In the genomic region with DNA sequence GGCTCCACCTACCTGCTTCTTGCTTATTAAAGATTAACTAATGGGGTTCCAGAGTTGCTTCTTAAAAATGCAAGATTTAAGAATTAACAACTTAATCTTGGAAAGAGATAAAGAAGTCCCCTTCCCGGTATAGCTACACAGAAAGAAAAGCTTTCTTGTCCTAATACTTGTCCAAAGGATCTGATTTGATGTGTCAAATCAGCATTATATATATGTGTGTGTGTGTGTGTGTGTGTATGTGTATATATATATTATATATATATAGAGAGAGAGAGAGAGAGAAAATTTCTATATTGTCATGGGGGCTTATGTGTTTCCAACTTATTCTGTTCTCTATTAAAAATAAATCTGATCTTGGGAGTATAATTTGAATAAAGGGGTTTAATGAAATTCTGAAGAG, we compare ENCODE assay signal across 9 cellular contexts. TPM values are rescaled to one million over a fixed set of nuclear protein-coding genes. Genes with fewer than 3 reads are reported as not detected.
A peak's percentile ranks its signal among the peaks of the same experiment; 100 is the strongest.
DNase-seq lines count a peak whose midpoint lies in the region; ATAC-seq and TF ChIP-seq lines count a peak whose summit lies in the region.
"Had no signal": no experiment of that assay in that cellular context is flagged by ENCODE, and none has a peak within 500 bp of the region (broad histone marks: within the 10 kb centered on the region; RNA-seq: fewer than 3 reads in every experiment).

No MANE protein-coding gene starts in this region.

- no peak for ATAC-seq in gastrocnemius medialis

- no peak for DNase-seq in fibroblast of the aortic adventitia (ENCODE audit: low read depth)
- no peak for DNase-seq in gastrocnemius medialis
- DNase-seq in cerebellar nuclear complex (lab: John Stamatoyannopoulos, UW) = no peak
- DNase-seq in GM19238 (ENCODE audit: insufficient read length, low spot score) = no peak
- no peak for DNase-seq in NCI-H146 (lab: John Stamatoyannopoulos, UW)
- no peak for DNase-seq in LoVo (ENCODE audit: low spot score)

- peak overlapping the region; percentile 62 for H3K9ac ChIP-seq in SU-DHL-6 (ENCODE audit: low read length)

- peak overlapping the region; percentile 96 for H2AFZ ChIP-seq in SU-DHL-6 (ENCODE audit: low read depth, low read length, severe bottlenecking)

- H3K36me3 ChIP-seq in SU-DHL-6 (ENCODE audit: low read length) = no peaks in the 10 kb centered on the region
- no peaks in the 10 kb centered on the region for H3K36me3 ChIP-seq in gastrocnemius medialis

- H3K79me2 ChIP-seq in SU-DHL-6 (ENCODE audit: insufficient read depth, low read length) = peaks cover 6% of the 10 kb centered on the region

- no peaks in the 10 kb centered on the region for H3K9me3 ChIP-seq in SU-DHL-6 (ENCODE audit: insufficient read depth, low read length)
- H3K9me3 ChIP-seq in gastrocnemius medialis = no peaks in the 10 kb centered on the region

- no peaks in the 10 kb centered on the region for H4K20me1 ChIP-seq in SU-DHL-6 (ENCODE audit: low read depth, low read length)

- no peak for TF ChIP-seq CTCF in SU-DHL-6 (IDR thresholded peaks at IDR 0.05; ENCODE audit: insufficient read depth, low read length, poor library complexity, severe bottlenecking)
- TF ChIP-seq CTCF in fibroblast of the aortic adventitia (IDR thresholded peaks at IDR 0.05; ENCODE audit: insufficient read depth, low read length) = no peak
- no peak for TF ChIP-seq CTCF in gastrocnemius medialis (IDR thresholded peaks at IDR 0.05 in 4 of 5, conservative IDR thresholded peaks at IDR 0.05 in 1 of 5)

- H3K4me1 ChIP-seq in gastrocnemius medialis = peaks cover 32 to 36% of the 10 kb centered on the region in 2 donors

- TF ChIP-seq POLR2A in gastrocnemius medialis (IDR thresholded peaks at IDR 0.05) = no peak

- intact Hi-C loops in gastrocnemius medialis (cut with DNase I; ENCODE audit: low total_unique reads) = loop anchor here (10.0 kb wide), 2 partner anchors 379 to 409 kb away; a partner anchor contains a TSS

- in situ Hi-C loops in gastrocnemius medialis (cut with MboI; ENCODE audit: low sequenced_read_pairs in 4 of 4) = loop anchor here in 1 of 4 donors (10.0 kb wide), 1 partner anchor 219 kb away; no protein-coding TSS in a partner anchor

- H3K27me3 ChIP-seq in SU-DHL-6 (ENCODE audit: low read length) = no peaks in the 10 kb centered on the region
- H3K27me3 ChIP-seq in gastrocnemius medialis = no peaks in the 10 kb centered on the region

- H3K27ac ChIP-seq in SU-DHL-6 (ENCODE audit: low read depth, low read length) = peak overlapping the region; percentile 40; the same call in 1 of the 2 replicates
- peak overlapping the region; percentile 68 to 85 (median 72) for H3K27ac ChIP-seq in gastrocnemius medialis

- no peaks in the 10 kb centered on the region for H3K9me2 ChIP-seq in SU-DHL-6 (replicated peaks; ENCODE audit: insufficient read depth, low read length)

- H3K4me2 ChIP-seq in SU-DHL-6 (ENCODE audit: low read depth, low read length, poor library complexity, severe bottlenecking) = peak overlapping the region; percentile 89

- peaks cover 41% of the 10 kb centered on the region for H3F3A ChIP-seq in SU-DHL-6 (ENCODE audit: insufficient read depth)

- H3K4me3 ChIP-seq in GM08714 (ENCODE audit: low read length) (peak overlapping the region; percentile 81), SU-DHL-6 (ENCODE audit: insufficient read depth, low read length, poor library complexity, severe bottlenecking) (peak overlapping the region; percentile 65), fibroblast of the aortic adventitia (ENCODE audit: low read depth, low read length) (peak overlapping the region; percentile 70), gastrocnemius medialis (peak overlapping the region; percentile 61 to 79 (median 66))

RNA-seq across cellular contexts. Expression of a gene that starts 4.6 kb away (rescaled TPM):
- total RNA-seq in fibroblast of the aortic adventitia (ENCODE audit: low replicate concordance) = 32.7 and 50.3 TPM in 2 replicates
- 10 to 100 TPM; 20.1 to 58.7 (median 28.4) TPM for total RNA-seq in gastrocnemius medialis

RNA-seq across cellular contexts. Expression of a gene that starts 33.4 kb away (rescaled TPM):
- not detected in 2 replicates for total RNA-seq in fibroblast of the aortic adventitia (ENCODE audit: low replicate concordance)
- not detected for total RNA-seq in gastrocnemius medialis
- total RNA-seq: RPMI7951 had no signal
